ENCODE assay signal across 1 cellular context in the genomic region with DNA sequence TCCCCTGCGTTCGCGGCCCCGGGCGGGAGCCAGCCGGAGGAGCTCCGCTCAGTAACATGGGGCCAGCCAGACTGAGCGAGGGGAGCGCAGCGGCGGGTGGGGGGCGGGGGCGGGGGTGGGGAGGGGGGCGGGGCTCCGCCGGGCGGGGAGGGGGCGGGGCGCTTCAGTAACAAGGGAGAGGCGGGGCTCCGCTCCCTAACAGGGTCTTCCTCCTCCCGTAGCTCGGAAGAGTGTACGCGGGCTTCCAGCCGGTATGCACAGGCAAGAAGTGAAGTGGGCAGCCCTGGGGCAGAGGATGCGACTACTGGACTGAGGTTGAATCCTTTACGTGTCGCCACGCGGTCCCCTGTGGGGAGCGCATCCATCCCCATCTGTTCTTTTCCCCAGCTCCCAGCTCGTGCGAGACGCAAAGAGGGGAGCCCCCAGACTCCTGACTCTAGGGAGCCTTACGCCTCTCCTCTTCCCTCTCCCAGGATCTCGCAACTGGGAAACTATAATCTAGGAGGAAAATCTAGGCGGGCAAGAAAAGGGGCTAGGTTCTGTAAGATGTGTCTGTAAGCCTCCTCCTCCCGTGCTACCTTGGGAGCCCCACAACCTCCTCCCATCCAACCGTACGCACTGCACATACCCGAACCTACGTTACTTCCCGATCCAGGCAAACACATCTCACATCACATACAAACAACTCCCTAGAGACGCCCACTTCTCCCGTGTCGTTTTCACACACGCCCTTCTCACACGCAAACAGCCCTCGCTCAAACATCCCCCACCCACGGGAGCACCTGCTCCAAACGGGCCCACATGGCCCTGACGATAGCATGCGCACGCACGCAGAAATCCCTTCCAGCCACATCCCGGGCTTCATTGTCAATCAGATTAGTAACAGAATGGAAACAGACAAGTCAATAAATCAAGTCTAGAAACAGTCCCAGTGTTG.
TF ChIP-seq lines count a peak whose summit lies in the region.

A gene with protein sequence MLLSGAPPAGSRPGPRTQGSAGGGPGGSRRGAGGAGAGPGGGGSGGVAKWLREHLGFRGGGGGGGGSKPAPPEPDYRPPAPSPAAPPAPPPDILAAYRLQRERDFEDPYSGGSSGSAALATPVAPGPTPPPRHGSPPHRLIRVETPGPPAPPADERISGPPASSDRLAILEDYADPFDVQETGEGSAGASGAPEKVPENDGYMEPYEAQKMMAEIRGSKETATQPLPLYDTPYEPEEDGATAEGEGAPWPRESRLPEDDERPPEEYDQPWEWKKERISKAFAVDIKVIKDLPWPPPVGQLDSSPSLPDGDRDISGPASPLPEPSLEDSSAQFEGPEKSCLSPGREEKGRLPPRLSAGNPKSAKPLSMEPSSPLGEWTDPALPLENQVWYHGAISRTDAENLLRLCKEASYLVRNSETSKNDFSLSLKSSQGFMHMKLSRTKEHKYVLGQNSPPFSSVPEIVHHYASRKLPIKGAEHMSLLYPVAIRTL (minus strand): TSS at position 73 of the 937 bp plus-strand sequence. CDS start 15 bp downstream, at position 58.

TF ChIP-seq in H1, 55 proteins besides CTCF, POLR2A, EP300 and RAD21 (continued from another document):
- TF ChIP-seq, protein P1, sequence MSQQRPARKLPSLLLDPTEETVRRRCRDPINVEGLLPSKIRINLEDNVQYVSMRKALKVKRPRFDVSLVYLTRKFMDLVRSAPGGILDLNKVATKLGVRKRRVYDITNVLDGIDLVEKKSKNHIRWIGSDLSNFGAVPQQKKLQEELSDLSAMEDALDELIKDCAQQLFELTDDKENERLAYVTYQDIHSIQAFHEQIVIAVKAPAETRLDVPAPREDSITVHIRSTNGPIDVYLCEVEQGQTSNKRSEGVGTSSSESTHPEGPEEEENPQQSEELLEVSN (IDR thresholded peaks at IDR 0.05), result no peak
- no peak for TF ChIP-seq RFX5 (IDR thresholded peaks at IDR 0.05; ENCODE audit: borderline replicate concordance, low read depth, low read length)
